Comparison of ENCODE assay signal across 10 cellular contexts in the genomic region with DNA sequence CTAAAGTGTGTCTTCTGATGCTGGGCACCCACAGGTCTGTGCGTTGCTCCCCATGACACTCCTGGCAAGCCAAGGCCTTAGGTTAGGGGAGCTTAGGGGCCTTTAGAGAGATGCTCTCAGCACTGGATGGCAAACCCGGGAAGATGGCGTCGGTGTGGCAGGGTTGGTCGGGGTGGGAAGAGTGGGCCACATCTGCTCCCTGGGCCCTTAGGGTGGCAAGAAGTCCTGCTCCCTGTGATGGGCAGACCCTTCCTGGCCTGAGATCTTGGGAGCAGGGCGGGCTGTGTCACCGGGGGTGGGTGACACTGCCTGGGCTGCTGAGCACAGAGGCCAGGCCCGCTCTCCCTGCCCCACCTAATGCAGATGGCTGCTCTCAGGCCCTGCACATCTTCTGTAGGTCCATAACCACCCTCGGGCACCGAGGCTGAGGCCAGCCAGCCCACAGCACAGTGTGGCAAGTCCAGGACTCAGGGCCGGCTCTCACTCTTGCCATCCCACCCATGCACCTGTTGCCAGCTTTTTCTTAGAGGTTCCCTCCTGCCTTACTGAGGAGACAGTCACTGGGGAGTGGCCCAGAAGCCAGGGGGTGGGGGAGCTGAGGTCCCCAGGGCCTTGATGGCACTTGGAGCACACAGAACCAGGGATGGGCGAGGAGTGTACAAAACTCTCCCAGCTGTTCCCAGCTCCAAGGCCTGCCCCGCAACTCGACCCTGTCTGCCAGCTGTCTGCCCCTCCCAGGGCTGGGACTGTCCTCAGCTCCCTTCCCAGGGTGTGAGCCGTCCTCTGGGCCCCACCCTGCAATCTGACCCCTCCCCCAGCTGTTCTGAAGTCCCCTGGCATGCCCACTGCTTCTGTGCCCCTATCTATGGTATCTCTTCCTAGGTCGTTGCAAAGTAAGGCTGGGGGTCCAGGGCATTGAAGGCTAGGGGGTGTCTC. TPM values are rescaled to one million over a fixed set of nuclear protein-coding genes. Genes with fewer than 3 reads are reported as not detected.
A peak's percentile ranks its signal among the peaks of the same experiment; 100 is the strongest.
DNase-seq lines count a peak whose midpoint lies in the region; ATAC-seq lines count a peak whose summit lies in the region.
"Had no signal": no experiment of that assay in that cellular context is flagged by ENCODE, and none has a peak within 500 bp of the region (broad histone marks: within the 10 kb centered on the region; RNA-seq: fewer than 3 reads in every experiment).

No MANE protein-coding gene starts in this region.

- no peaks in the 10 kb centered on the region for H3K36me3 ChIP-seq in rectal smooth muscle tissue (ENCODE audit: control insufficient read depth, insufficient read depth, low read length)

- no peak overlapping the region for H3K4me3 ChIP-seq in rectal smooth muscle tissue (ENCODE audit: low read length)

- peak overlapping the region; percentile 40 to 59 for H3K27ac Mint-ChIP-seq in stimulated activated naive CD8-positive, alpha-beta T cell treated with anti-CD3 and anti-CD28 coated beads, Interleukin-15, amount 100 ng/mL, for 72 hours
- H3K27ac Mint-ChIP-seq in activated naive CD4-positive, alpha-beta T cell treated with anti-CD3 and anti-CD28 coated beads, Interleukin-2, amount 50 U/mL, for 72 hours: peak overlapping the region in 1 of 2 donors; percentile 72
- H3K27ac Mint-ChIP-seq: activated T-helper 2 cell treated with anti-CD3 and anti-CD28 coated beads, Interferon-gamma antibody, Interleukin-2, Interleukin-4, amounts not matched to agents 10 μg/mL and 5 μg/mL and 100 μg/mL, durations not matched to agents 14 hours and 24 hours and 36 hours had no signal

- H3K4me3 Mint-ChIP-seq in stimulated activated naive CD8-positive, alpha-beta T cell treated with anti-CD3 and anti-CD28 coated beads, Interleukin-15, amount 100 ng/mL, for 72 hours: no peak overlapping the region

- intact Hi-C loops in left ventricle myocardium superior (cut with micrococcal nuclease): loop anchor here (10.0 kb wide), 2 partner anchors 45 to 85 kb away; no protein-coding TSS in a partner anchor

- H3K36me3 Mint-ChIP-seq in activated naive CD4-positive, alpha-beta T cell treated with anti-CD3 and anti-CD28 coated beads, Interleukin-2, amount 50 U/mL, for 72 hours: no peaks in the 10 kb centered on the region

- H3K9ac ChIP-seq in rectal smooth muscle tissue (ENCODE audit: low read length): no peak overlapping the region

- peaks cover 90% of the 10 kb centered on the region for H3K4me1 ChIP-seq in rectal smooth muscle tissue (ENCODE audit: control insufficient read depth, insufficient read depth, low read length)

- DNase-seq in stimulated activated naive CD8-positive, alpha-beta T cell treated with anti-CD3 and anti-CD28 coated beads, Interleukin-15, amount 100 ng/mL, for 72 hours: no peak
- DNase-seq in stimulated activated naive CD8-positive, alpha-beta T cell treated with anti-CD3 and anti-CD28 coated beads, Interleukin-15, Interleukin-2, amounts not matched to agents 100 U/mL and 50 U/mL, for 24 hours: no peak
- DNase-seq in left ventricle myocardium superior (peak; percentile 26), NCI-H1930 (lab: John Stamatoyannopoulos, UW) (no peak), GM19240 (ENCODE audit: insufficient read length, low spot score) (no peak), NCI-H510A (lab: John Stamatoyannopoulos, UW) (no peak)
- DNase-seq in activated naive CD4-positive, alpha-beta T cell treated with anti-CD3 and anti-CD28 coated beads, Interleukin-2, amount 50 U/mL, for 72 hours (ENCODE audit: low spot score in 2 of 2): no peak
- DNase-seq: foreskin keratinocyte had no signal

- no peaks in the 10 kb centered on the region for H3K9me3 Mint-ChIP-seq in stimulated activated naive CD8-positive, alpha-beta T cell treated with anti-CD3 and anti-CD28 coated beads, Interleukin-15, amount 100 ng/mL, for 72 hours
- no peaks in the 10 kb centered on the region for H3K9me3 Mint-ChIP-seq in activated naive CD4-positive, alpha-beta T cell treated with anti-CD3 and anti-CD28 coated beads, Interleukin-2, amount 50 U/mL, for 72 hours
- H3K9me3 Mint-ChIP-seq: activated T-helper 2 cell treated with anti-CD3 and anti-CD28 coated beads, Interferon-gamma antibody, Interleukin-2, Interleukin-4, amounts not matched to agents 10 μg/mL and 5 μg/mL and 100 μg/mL, durations not matched to agents 14 hours and 24 hours and 36 hours had no signal

- H3K27ac ChIP-seq in rectal smooth muscle tissue (ENCODE audit: low read depth, low read length): peak overlapping the region; percentile 98
- H3K27ac ChIP-seq: foreskin keratinocyte had no signal

- no peaks in the 10 kb centered on the region for H3K27me3 Mint-ChIP-seq in stimulated activated naive CD8-positive, alpha-beta T cell treated with anti-CD3 and anti-CD28 coated beads, Interleukin-15, amount 100 ng/mL, for 72 hours

- no peaks in the 10 kb centered on the region for H3K27me3 ChIP-seq in rectal smooth muscle tissue (ENCODE audit: control insufficient read depth, insufficient read depth, low read length)
- H3K27me3 ChIP-seq: foreskin keratinocyte had no signal

- peaks cover 19% of the 10 kb centered on the region for H3K4me1 Mint-ChIP-seq in stimulated activated naive CD8-positive, alpha-beta T cell treated with anti-CD3 and anti-CD28 coated beads, Interleukin-15, amount 100 ng/mL, for 72 hours

- ATAC-seq in stimulated activated naive CD8-positive, alpha-beta T cell treated with anti-CD3 and anti-CD28 coated beads, Interleukin-15, amount 100 ng/mL, for 72 hours: no peak
- ATAC-seq in stimulated activated naive CD8-positive, alpha-beta T cell treated with anti-CD3 and anti-CD28 coated beads, Interleukin-15, Interleukin-2, amounts not matched to agents 100 U/mL and 50 U/mL, for 24 hours: no peak
- no peak for ATAC-seq in left ventricle myocardium superior
- no peak for ATAC-seq in activated naive CD4-positive, alpha-beta T cell treated with anti-CD3 and anti-CD28 coated beads, Interleukin-2, amount 50 U/mL, for 72 hours
- ATAC-seq: foreskin keratinocyte had no signal

RNA-seq across cellular contexts. Expression of a gene that starts 4.4 kb away (rescaled TPM):
- total RNA-seq in left ventricle myocardium superior: 101 TPM
- total RNA-seq in activated naive CD4-positive, alpha-beta T cell treated with anti-CD3 and anti-CD28 coated beads, Interleukin-2, amount 50 U/mL, for 72 hours: 1 to 10 TPM in 1 of 2 donors, under 1 TPM in 1; 0.82 to 1.8 TPM

RNA-seq across cellular contexts. Expression of a gene that starts 43.9 kb away (rescaled TPM):
- 1.5 TPM for total RNA-seq in left ventricle myocardium superior
- total RNA-seq in activated naive CD4-positive, alpha-beta T cell treated with anti-CD3 and anti-CD28 coated beads, Interleukin-2, amount 50 U/mL, for 72 hours: not detected
- total RNA-seq: activated T-helper 2 cell treated with anti-CD3 and anti-CD28 coated beads, Interferon-gamma antibody, Interleukin-2, Interleukin-4, amounts not matched to agents 10 μg/mL and 5 μg/mL and 100 μg/mL, durations not matched to agents 14 hours and 24 hours and 36 hours had no signal

Comparison
In these comparisons a context has a peak if more than half of its experiments do, and no peak if none do; other contexts are left out.
1. RNA of a gene that starts 4.4 kb away (total RNA-seq): 101 TPM in left ventricle myocardium superior (single experiment); 0.82 to 1.8 TPM in activated naive CD4-positive, alpha-beta T cell treated with anti-CD3 and anti-CD28 coated beads, Interleukin-2, amount 50 U/mL, for 72 hours; every median in the first group is over 10 times any median in the second.